14 cellular contexts compared by ENCODE assay signal in genomic region chr20:50242178-50242514, GRCh38. TPM values are rescaled to one million over a fixed set of nuclear protein-coding genes. Genes with fewer than 3 reads are reported as not detected.
DNase-seq lines count a peak whose midpoint lies in the region; ATAC-seq and TF ChIP-seq lines count a peak whose summit lies in the region.
"Had no signal": no experiment of that assay in that cellular context is flagged by ENCODE, and none has a peak within 500 bp of the region (broad histone marks: within the 10 kb centered on the region; RNA-seq: fewer than 3 reads in every experiment).

No MANE protein-coding gene starts in this region.

- H3K36me3 Mint-ChIP-seq in brain: no peaks in the 10 kb centered on the region
- H3K36me3 Mint-ChIP-seq: CD8-positive, alpha-beta T cell had no signal

- no peaks in the 10 kb centered on the region for H4K20me1 ChIP-seq in HCT116 (ENCODE audit: insufficient read depth)
- H4K20me1 ChIP-seq in PC-9 (ENCODE audit: insufficient read depth): no peaks in the 10 kb centered on the region

- DNase-seq in HCT116 (ENCODE audit: low read depth, low spot score) (no peak), PC-9 (no peak), NOMO-1 (lab: John Stamatoyannopoulos, UW; ENCODE audit: unreplicated experiment in 2 of 2) (no peak), HK-2 (ENCODE audit: unreplicated experiment) (no peak), heart left ventricle (no peak)
- DNase-seq: BE2C; CD8-positive, alpha-beta T cell; COR-L47; KBM-7 had no signal

- H3K4me3 ChIP-seq in HCT116 (replicated peaks in 1 of 2; ENCODE audit: low read depth in 1 of 2, low read length in 2 of 2) (no peak overlapping the region), PC-9 (no peak overlapping the region), skin epidermis (no peak overlapping the region), heart left ventricle (no peak overlapping the region)
- H3K4me3 ChIP-seq: A549 had no signal

- H3K9me3 ChIP-seq in HCT116 (ENCODE audit: control insufficient read depth in 1 of 2, insufficient read depth in 1 of 2, low read depth in 1 of 2, low read length in 2 of 2) (no peaks in the 10 kb centered on the region), PC-9 (ENCODE audit: insufficient read depth, low read depth) (no peaks in the 10 kb centered on the region), heart left ventricle (no peaks in the 10 kb centered on the region)
- H3K9me3 ChIP-seq: A549, BE2C had no signal

- no peaks in the 10 kb centered on the region for H3K36me3 ChIP-seq in HCT116 (ENCODE audit: control insufficient read depth in 1 of 2, insufficient read depth in 2 of 2, low read length in 2 of 2)
- no peaks in the 10 kb centered on the region for H3K36me3 ChIP-seq in PC-9 (ENCODE audit: low read depth)
- no peaks in the 10 kb centered on the region for H3K36me3 ChIP-seq in heart left ventricle
- H3K36me3 ChIP-seq: BE2C had no signal

- BruUV-seq in HCT116 (replicated peaks; lab: Mats Ljungman, UMichigan) (no TSS peak), PC-9 (replicated peaks; lab: Mats Ljungman, UMichigan) (no TSS peak)

- H2AFZ ChIP-seq in HCT116 (ENCODE audit: low read depth, low read length, poor library complexity, severe bottlenecking): no peak overlapping the region
- no peak overlapping the region for H2AFZ ChIP-seq in PC-9

- H3K9me2 ChIP-seq in HCT116 (ENCODE audit: insufficient read depth): no peaks in the 10 kb centered on the region
- H3K9me2 ChIP-seq in PC-9 (ENCODE audit: insufficient read depth): no peaks in the 10 kb centered on the region

- H3K4me1 Mint-ChIP-seq in brain: peaks cover 13% of the 10 kb centered on the region

- H3K4me1 ChIP-seq in HCT116 (ENCODE audit: control insufficient read depth in 1 of 2, insufficient read depth in 2 of 2, low read length in 2 of 2) (peaks cover 65 to 86% of the 10 kb centered on the region in 2 experiments), PC-9 (replicated peaks; ENCODE audit: insufficient read depth) (peaks cover 96% of the 10 kb centered on the region), heart left ventricle (peaks cover 0 to 3% (median 0%) of the 10 kb centered on the region in 12 donors)
- H3K4me1 ChIP-seq: BE2C had no signal

- H3K9ac ChIP-seq in HCT116 (ENCODE audit: low read length): peak overlapping the region; percentile 66; the same call in 1 of the 2 replicates

- H3K4me3 Mint-ChIP-seq in brain: no peak overlapping the region
- H3K4me3 Mint-ChIP-seq: CD8-positive, alpha-beta T cell had no signal

- TF ChIP-seq POLR2A in HCT116 (IDR thresholded peaks at IDR 0.05; ENCODE audit: borderline replicate concordance, extremely low read depth, insufficient read depth, insufficient read length) (no peak), heart left ventricle (IDR thresholded peaks at IDR 0.05) (no peak)

- no peak for TF ChIP-seq RAD21 in HCT116 (IDR thresholded peaks at IDR 0.05; ENCODE audit: low read depth)

- POLR2A ChIA-PET in HCT116 (lab: Charles Lee): interaction anchor here (0.5 to 0.8 kb wide), 2 partner anchors 45 to 51 kb away, joined by 3 to 5 read pairs; no protein-coding TSS in a partner anchor
- POLR2A ChIA-PET in PC-9 (lab: Charles Lee; ENCODE audit: unreplicated experiment): no interaction called here

- H3K27me3 Mint-ChIP-seq in brain: peaks cover 12% of the 10 kb centered on the region

- H3F3A ChIP-seq in PC-9 (ENCODE audit: insufficient read depth, low read depth): peaks cover 77% of the 10 kb centered on the region

- peak overlapping the region in 3 of 5 experiments; percentile 9 to 86 (median 64) for H3K27ac Mint-ChIP-seq in brain
- H3K27ac Mint-ChIP-seq: CD8-positive, alpha-beta T cell had no signal

- H3K4me2 ChIP-seq in HCT116 (ENCODE audit: low read length) (peak overlapping the region; percentile 81; the same call in 1 of the 2 replicates), PC-9 (peak overlapping the region; percentile 76; the same call in 1 of the 2 replicates)
- H3K4me2 ChIP-seq: A549 had no signal

- RAD21 ChIA-PET in HCT116 (lab: Charles Lee; ENCODE audit: low non-redundant PET in 1 of 2, low total read pairs in 2 of 2, uncharacterized antibody in 2 of 2, unreplicated experiment in 2 of 2): interaction anchor here in 1 of 2 experiments (0.7 kb wide), 1 partner anchor 20 kb away, joined by 3 read pairs; no protein-coding TSS in a partner anchor

- peaks cover 0 to 5% (median 0%) of the 10 kb centered on the region in 5 experiments for H3K9me3 Mint-ChIP-seq in brain
- H3K9me3 Mint-ChIP-seq: CD8-positive, alpha-beta T cell had no signal

- CTCF ChIA-PET in HCT116 (lab: Charles Lee) (no interaction called here), PC-9 (lab: Charles Lee) (no interaction called here)

- no peak for ATAC-seq in HCT116
- no peak for ATAC-seq in HG03571 (IDR thresholded peaks at IDR 0.05; ENCODE audit: unreplicated experiment)
- no peak for ATAC-seq in heart left ventricle
- ATAC-seq: A549; CD8-positive, alpha-beta T cell had no signal

- intact Hi-C loops in HCT116 (cut with micrococcal nuclease): no loop called here
- intact Hi-C loops in PC-9 (cut with micrococcal nuclease; ENCODE audit: unreplicated experiment): no loop called here
- intact Hi-C loops in heart left ventricle (cut with DNase I): no loop called here

- H3K79me2 ChIP-seq in HCT116 (ENCODE audit: insufficient read depth, low read length): no peaks in the 10 kb centered on the region
- H3K79me2 ChIP-seq in PC-9 (ENCODE audit: low read depth): peaks cover 16% of the 10 kb centered on the region

- WGBS in heart left ventricle, 4 donors: 93 to 96% (median 95%) methylated on average over 6 of the region's 6 CpGs

- H3K27me3 ChIP-seq in HCT116 (ENCODE audit: insufficient read depth, low read length): no peaks in the 10 kb centered on the region
- H3K27me3 ChIP-seq in PC-9 (ENCODE audit: insufficient read depth, low read depth): no peaks in the 10 kb centered on the region
- peaks cover 0 to 3% (median 0%) of the 10 kb centered on the region in 9 donors for H3K27me3 ChIP-seq in heart left ventricle
- H3K27me3 ChIP-seq: BE2C had no signal

- peak overlapping the region; percentile 56; the same call in 1 of the 2 replicates for H3K27ac ChIP-seq in HCT116 (ENCODE audit: low read depth, low read length)
- H3K27ac ChIP-seq in PC-9: peak overlapping the region; percentile 99; the same call in 1 of the 2 replicates
- H3K27ac ChIP-seq in skin epidermis: peak overlapping the region in 15 of 21 experiments; percentile 16 to 90 (median 80)
- no peak overlapping the region for H3K27ac ChIP-seq in heart left ventricle
- H3K27ac ChIP-seq: C4-2B had no signal

- no peak for TF ChIP-seq CTCF in HCT116 (IDR thresholded peaks at IDR 0.05 in 2 of 3, conservative IDR thresholded peaks at IDR 0.05 in 1 of 3; ENCODE audit: borderline replicate concordance in 1 of 3, insufficient read depth in 1 of 3, low read depth in 2 of 3, low read length in 2 of 3)
- no peak for TF ChIP-seq CTCF in PC-9 (conservative IDR thresholded peaks at IDR 0.05)
- TF ChIP-seq CTCF in brain (conservative IDR thresholded peaks at IDR 0.05): no peak
- TF ChIP-seq CTCF in heart left ventricle (IDR thresholded peaks at IDR 0.05): no peak

TF ChIP-seq in HCT116, 20 proteins besides CTCF, POLR2A, EP300 and RAD21 (continues in another document):
- TF ChIP-seq EZH2phosphoT487 (IDR thresholded peaks at IDR 0.05; ENCODE audit: borderline replicate concordance): no peak
- TF ChIP-seq ZBTB33 (IDR thresholded peaks at IDR 0.05; ENCODE audit: extremely low read depth, insufficient replicate concordance, low read length): no peak
- no peak for TF ChIP-seq REST (IDR thresholded peaks at IDR 0.05; ENCODE audit: low read depth)
- TF ChIP-seq ZFX (IDR thresholded peaks at IDR 0.05): no peak
- no peak for TF ChIP-seq CEBPB (IDR thresholded peaks at IDR 0.05; ENCODE audit: low read depth)

RNA-seq across cellular contexts. Expression of gene CEBPB, which starts 51.5 kb away (rescaled TPM):
- total RNA-seq in HCT116 (2021; ENCODE audit: unreplicated experiment): 113 TPM
- polyA plus RNA-seq in HCT116 (2012): 49.1 and 50.9 TPM in 2 replicates
- total RNA-seq in PC-9 (2021): 112 and 117 TPM in 2 replicates
- 17.1 TPM for polyA plus RNA-seq in brain (ENCODE audit: insufficient read depth, low read depth, low replicate concordance)
- 100 to 1,000 TPM in 1 of 9 donors, 10 to 100 TPM in 8; 30.2 to 122 (median 63.3) TPM for total RNA-seq in heart left ventricle
- polyA plus RNA-seq in heart left ventricle: 10 to 100 TPM; 14.7 to 19.8 TPM

Comparison
In these comparisons a context has a peak if more than half of its experiments do, and no peak if none do; other contexts are left out.
1. H3K27ac ChIP-seq: peak in HCT116 (single experiment), PC-9 (single experiment) and skin epidermis (15 of 21); none in heart left ventricle (0 of 12).